ENCODE assay signal across 1 cellular context in the genomic region with DNA sequence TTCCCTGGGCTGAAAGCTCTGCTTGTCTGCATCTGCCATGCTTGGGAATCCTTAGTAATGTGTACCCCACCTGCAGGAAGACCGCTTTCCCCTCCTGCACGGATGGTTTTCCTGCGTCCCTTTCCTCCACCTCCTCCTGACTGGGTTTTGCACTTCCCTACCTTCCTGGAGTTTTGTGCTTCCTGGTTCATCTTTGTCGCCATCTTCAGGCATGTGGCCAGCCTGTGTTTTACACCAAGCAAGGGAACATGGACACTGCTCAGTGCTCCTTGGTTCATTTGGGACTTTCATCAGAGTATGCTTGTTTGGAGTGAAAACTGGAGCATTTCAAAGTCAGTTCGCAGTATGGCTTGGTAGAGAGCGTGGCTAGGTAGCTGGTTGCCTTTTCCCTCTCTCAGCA.
TF ChIP-seq lines count a peak whose summit lies in the region.

No MANE protein-coding gene starts in this region.

TF ChIP-seq in K562, 482 proteins besides CTCF, POLR2A, EP300 and RAD21 (continued from another document):
- TF ChIP-seq MGA (IDR thresholded peaks at IDR 0.05) (peak; percentile 17; the same call in 1 of the 2 replicates), L3MBTL2 (IDR thresholded peaks at IDR 0.05) (0 out of 2 replicates have a peak, but pooled peaks have one; percentile 20)
